ENCODE assay signal across 4 cellular contexts in genomic region chr15:30490334-30490733, GRCh38.
DNase-seq lines count a peak whose midpoint lies in the region; ATAC-seq, FAIRE-seq and TF ChIP-seq lines count a peak whose summit lies in the region.
"Not testable (repeated sequence)": the region's sequence is repeated elsewhere in the genome, so short reads cannot be mapped to it uniquely, and the experiment has no call there.

No MANE protein-coding gene starts in this region.

- H3F3A ChIP-seq in PC-3 (ENCODE audit: low read length, unreplicated experiment): not testable (repeated sequence)

- not testable (repeated sequence) for H3K4me3 ChIP-seq in A549; PC-3 (ENCODE audit: low read length); neutrophil (ENCODE audit: low read depth in 1 of 2, low read length in 1 of 2)

- not testable (repeated sequence) for H3K4me1 ChIP-seq in A549; PC-3 (ENCODE audit: insufficient read depth, low read length)
- peaks cover 5 to 16% of the 10 kb centered on the region in 2 experiments for H3K4me1 ChIP-seq in neutrophil (ENCODE audit: control insufficient read depth in 1 of 2, insufficient read depth in 1 of 2, low read depth in 1 of 2, low read length in 1 of 2)

- not testable (repeated sequence) for H3K79me2 ChIP-seq in PC-3 (ENCODE audit: low read length)

- not testable (repeated sequence) for H3K27ac ChIP-seq in A549; PC-3 (ENCODE audit: low read length)
- H3K27ac ChIP-seq in neutrophil: peak overlapping the region; percentile 55

- 65% methylated on average over 1 of the region's 1 CpG for WGBS in A549 (ENCODE audit: missing lambda C conversion rate)

- not testable (repeated sequence) for ATAC-seq in A549
- peak; percentile 98 for ATAC-seq in PC-3

- TF ChIP-seq EP300 in A549 (IDR thresholded peaks at IDR 0.05): not testable (repeated sequence)

- not testable (repeated sequence) for TF ChIP-seq CTCF in A549 (IDR thresholded peaks at IDR 0.05); PC-3 (conservative IDR thresholded peaks at IDR 0.05; ENCODE audit: low read depth, low read length); neutrophil (IDR thresholded peaks at IDR 0.05)

- not testable (repeated sequence) for BruUV-seq in PC-3 (replicated peaks; lab: Mats Ljungman, UMichigan)

- H3K36me3 ChIP-seq in PC-3 (ENCODE audit: low read depth, low read length); neutrophil: not testable (repeated sequence)

- CTCF ChIA-PET in A549 (lab: Yijun Ruan, JAX); PC-3 (lab: Charles Lee): not testable (repeated sequence)

- not testable (repeated sequence) for H3K27me3 ChIP-seq in PC-3 (ENCODE audit: low read length); neutrophil

- TF ChIP-seq POLR2A in A549 (IDR thresholded peaks at IDR 0.05; ENCODE audit: low read length): not testable (repeated sequence)

- TF ChIP-seq RAD21 in A549 (conservative IDR thresholded peaks at IDR 0.05 in 1 of 2, IDR thresholded peaks at IDR 0.05 in 1 of 2): not testable (repeated sequence)

- not testable (repeated sequence) for H3K9me3 ChIP-seq in A549; PC-3 (ENCODE audit: low read length); neutrophil

- intact Hi-C loops in PC-3 (cut with micrococcal nuclease): not testable (repeated sequence)

- not testable (repeated sequence) for DNase-seq in A549 (ENCODE audit: low read depth in 1 of 2, low spot score in 1 of 2)
- peak; percentile 6 for DNase-seq in ELR (ENCODE audit: low read depth)
- peak; percentile 60 for DNase-seq in PC-3

- H3K4me2 ChIP-seq in A549; PC-3 (ENCODE audit: low read length): not testable (repeated sequence)

- POLR2A ChIA-PET in A549 (lab: Yijun Ruan, JAX); PC-3 (lab: Charles Lee; ENCODE audit: unreplicated experiment): not testable (repeated sequence)

- not testable (repeated sequence) for H4K20me1 ChIP-seq in PC-3 (ENCODE audit: low read length)

- not testable (repeated sequence) for H3K9ac ChIP-seq in PC-3 (ENCODE audit: low read length)

- FAIRE-seq in A549 (lab: Jason Lieb, UNC): not testable (repeated sequence)

- not testable (repeated sequence) for H3K9me2 ChIP-seq in PC-3 (replicated peaks; ENCODE audit: low read length)

- H2AFZ ChIP-seq in PC-3 (ENCODE audit: low read length): not testable (repeated sequence)

TF ChIP-seq in A549, 52 proteins besides CTCF, POLR2A, EP300 and RAD21:
- not testable (repeated sequence) for TF ChIP-seq FOSL2 (IDR thresholded peaks at IDR 0.05)
- TF ChIP-seq FOSL2 (CRISPR knock-in tag; IDR thresholded peaks at IDR 0.05): 0 out of 2 replicates have a peak, but pooled peaks have one; percentile 17
